Comparison of ENCODE assay signal across 11 cellular contexts in the genomic region with DNA sequence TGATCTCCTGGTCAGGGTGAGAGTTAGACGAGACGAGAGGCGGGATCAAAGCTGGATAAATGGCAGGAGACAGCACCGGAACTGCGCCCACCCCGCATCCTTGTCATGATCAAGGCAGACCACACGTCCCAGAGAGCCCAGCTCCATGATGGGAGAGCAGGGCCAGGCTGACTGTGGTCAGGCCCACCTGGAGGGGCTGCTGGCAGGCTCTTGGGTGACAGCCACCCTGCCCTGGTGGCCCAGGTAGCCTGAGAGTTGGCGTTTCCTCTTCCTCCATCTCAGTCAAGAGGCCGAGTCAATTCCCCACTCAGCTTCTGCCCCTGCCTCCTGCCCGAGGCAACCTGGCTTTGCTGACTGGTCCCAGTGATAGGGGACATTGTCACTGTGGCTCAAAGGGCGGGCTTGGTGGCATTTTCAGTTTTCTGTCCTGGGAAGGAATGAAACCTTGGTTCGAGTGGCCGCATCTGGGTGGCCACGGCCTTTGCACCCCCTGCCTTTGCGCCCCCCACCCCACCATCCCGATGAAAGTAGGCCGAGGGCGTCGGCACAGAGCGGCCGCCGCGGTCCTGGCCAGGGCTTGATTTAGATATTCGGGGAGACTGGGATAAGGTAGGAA.
DNase-seq lines count a peak whose midpoint lies in the region; ATAC-seq and TF ChIP-seq lines count a peak whose summit lies in the region.
"Had no signal": no experiment of that assay in that cellular context is flagged by ENCODE, and none has a peak within 500 bp of the region (broad histone marks: within the 10 kb centered on the region; RNA-seq: fewer than 3 reads in every experiment).

No MANE protein-coding gene starts in this region.

- H3K4me2 ChIP-seq in neuronal stem cell (ENCODE audit: insufficient read depth, low read length, poor library complexity, severe bottlenecking), result no peak overlapping the region
- H3K4me2 ChIP-seq in OCI-LY7 (ENCODE audit: low read length), result no peak overlapping the region

- H3K14ac ChIP-seq in neuronal stem cell (ENCODE audit: low read length), result no peak overlapping the region

- no peak overlapping the region for H2BK12ac ChIP-seq in neuronal stem cell (ENCODE audit: low read length)

- H3K9me3 ChIP-seq in adrenal gland (replicated peaks in 1 of 3) (no peaks in the 10 kb centered on the region), gastroesophageal sphincter (no peaks in the 10 kb centered on the region), neuronal stem cell (replicated peaks in 1 of 2; ENCODE audit: control insufficient read depth in 2 of 2, insufficient read depth in 1 of 2, low read depth in 1 of 2, low read length in 2 of 2) (no peaks in the 10 kb centered on the region), OCI-LY7 (ENCODE audit: low read length) (no peaks in the 10 kb centered on the region)

- H3K79me1 ChIP-seq in neuronal stem cell (ENCODE audit: low read depth, low read length), result peaks cover 2% of the 10 kb centered on the region

- ATAC-seq in gastroesophageal sphincter (no peak), GM21723 (IDR thresholded peaks at IDR 0.05; ENCODE audit: unreplicated experiment) (no peak), GM18511 (IDR thresholded peaks at IDR 0.05; ENCODE audit: unreplicated experiment) (no peak)
- ATAC-seq: activated CD8-positive, alpha-beta memory T cell treated with anti-CD3 and anti-CD28 coated beads, Interleukin-2, amount 10 ng/mL, durations not matched to agents 7 days and 5 days had no signal

- no peak overlapping the region for H3K4ac ChIP-seq in neuronal stem cell (ENCODE audit: low read length)

- no peak for TF ChIP-seq CTCF in adrenal gland (IDR thresholded peaks at IDR 0.05)
- no peak for TF ChIP-seq CTCF in gastroesophageal sphincter (IDR thresholded peaks at IDR 0.05)
- no peak for TF ChIP-seq CTCF in OCI-LY7 (conservative IDR thresholded peaks at IDR 0.05; ENCODE audit: low read length)

- peak overlapping the region; percentile 87 to 100 (median 97) for H3K27ac ChIP-seq in adrenal gland
- peak overlapping the region; percentile 54 to 99 (median 98) for H3K27ac ChIP-seq in gastroesophageal sphincter
- H3K27ac ChIP-seq in neuronal stem cell (replicated peaks; ENCODE audit: low read length), result no peak overlapping the region
- peak overlapping the region; percentile 77 for H3K27ac ChIP-seq in urinary bladder (ENCODE audit: low read depth)
- H3K27ac ChIP-seq in OCI-LY7 (ENCODE audit: low read depth, low read length, poor library complexity, severe bottlenecking), result no peak overlapping the region

- no peak overlapping the region for H2BK15ac ChIP-seq in neuronal stem cell (ENCODE audit: low read length)

- TF ChIP-seq EP300 in gastroesophageal sphincter (IDR thresholded peaks at IDR 0.05), result no peak

- peak overlapping the region; percentile 56 for H2BK5ac ChIP-seq in neuronal stem cell (ENCODE audit: low read length)

- no peak overlapping the region for H2AK5ac ChIP-seq in neuronal stem cell (ENCODE audit: low read depth, low read length)

- H3K9me2 ChIP-seq in OCI-LY7 (ENCODE audit: insufficient read depth, low read length), result no peaks in the 10 kb centered on the region

- intact Hi-C loops in adrenal gland (cut with DNase I), result no loop called here
- intact Hi-C loops in OCI-LY7 (cut with micrococcal nuclease; ENCODE audit: unreplicated experiment), result no loop called here

- no peak overlapping the region for H2BK120ac ChIP-seq in neuronal stem cell (ENCODE audit: low read depth, low read length)

- no peak overlapping the region for H4K8ac ChIP-seq in neuronal stem cell (ENCODE audit: low read depth, low read length)

- H3K18ac ChIP-seq in neuronal stem cell (ENCODE audit: low read length), result peak overlapping the region; percentile 54

- no TSS peak for BruUV-seq in OCI-LY7 (replicated peaks; lab: Mats Ljungman, UMichigan)

- CTCF ChIA-PET in OCI-LY7 (lab: Charles Lee; ENCODE audit: unreplicated experiment), result interaction anchor here (0.6 kb wide), 1 partner anchor 46 kb away, joined by 3 read pairs; no protein-coding TSS in a partner anchor

- H3K4me3 ChIP-seq in adrenal gland, result peak overlapping the region in 1 of 4 donors; percentile 8
- H3K4me3 ChIP-seq in gastroesophageal sphincter, result peak overlapping the region in 1 of 2 donors; percentile 40
- no peak overlapping the region for H3K4me3 ChIP-seq in neuronal stem cell (ENCODE audit: low read length in 2 of 2)
- H3K4me3 ChIP-seq in urinary bladder (ENCODE audit: low read depth, low read length), result no peak overlapping the region
- no peak overlapping the region for H3K4me3 ChIP-seq in OCI-LY7 (ENCODE audit: low read depth, low read length, poor library complexity, severe bottlenecking)

- no peak overlapping the region for H4K91ac ChIP-seq in neuronal stem cell (ENCODE audit: low read depth, low read length, poor library complexity)

- WGBS in adrenal gland, 4 donors, result 33 to 49% (median 38%) methylated on average over 22 to 24 of the region's 24 CpGs
- 55 to 72% methylated on average over 4 to 5 of the region's 24 CpGs for WGBS in gastroesophageal sphincter (ENCODE audit: low coverage in 1 of 2), 2 donors
- WGBS in neuronal stem cell (ENCODE audit: extremely low coverage in 2 of 2, insufficient read length in 2 of 2, insufficient replicate concordance in 1 of 2), 2 donors, result no CpG with 5 or more reads among the region's 24 CpGs
- WGBS in urinary bladder, result 81% methylated on average over 24 of the region's 24 CpGs

- H3K27me3 ChIP-seq in adrenal gland (no peaks in the 10 kb centered on the region), gastroesophageal sphincter (no peaks in the 10 kb centered on the region), neuronal stem cell (ENCODE audit: control insufficient read depth in 3 of 3, insufficient read depth in 3 of 3, low read depth in 1 of 3, low read length in 3 of 3) (peaks cover 0 to 99% (median 12%) of the 10 kb centered on the region in 3 experiments)

- DNase-seq in adrenal gland (peak in 6 of 7 donors; percentile 16 to 60 (median 26)), neuronal stem cell (ENCODE audit: low spot score) (no peak), NCI-H748 treated with DMSO at 0.1 percent for 48 hours (lab: John Stamatoyannopoulos, UW) (no peak), OCI-LY7 (ENCODE audit: low spot score) (no peak)
- DNase-seq: activated CD8-positive, alpha-beta memory T cell treated with anti-CD3 and anti-CD28 coated beads, Interleukin-2, amount 10 ng/mL, durations not matched to agents 7 days and 5 days; NCI-H2029 treated with DMSO at 0.1 percent for 48 hours; T1000 had no signal

- H3K23ac ChIP-seq in neuronal stem cell (ENCODE audit: low read depth, low read length, poor library complexity), result no peak overlapping the region

- peaks cover 0 to 46% of the 10 kb centered on the region in 2 donors for H3K36me3 ChIP-seq in adrenal gland (replicated peaks in 1 of 2)
- H3K36me3 ChIP-seq in gastroesophageal sphincter, result peaks cover 0 to 51% of the 10 kb centered on the region in 2 donors
- no peaks in the 10 kb centered on the region for H3K36me3 ChIP-seq in neuronal stem cell (replicated peaks in 1 of 2; ENCODE audit: control insufficient read depth in 2 of 2, insufficient read depth in 2 of 2, low read length in 2 of 2)
- H3K36me3 ChIP-seq in urinary bladder (ENCODE audit: insufficient read depth), result no peaks in the 10 kb centered on the region
- H3K36me3 ChIP-seq in OCI-LY7 (ENCODE audit: insufficient read depth, low read length), result no peaks in the 10 kb centered on the region

- TF ChIP-seq POLR2A in adrenal gland (IDR thresholded peaks at IDR 0.05) (no peak), gastroesophageal sphincter (IDR thresholded peaks at IDR 0.05) (no peak)

- POLR2A ChIA-PET in OCI-LY7 (lab: Charles Lee), result interaction anchor here (0.7 kb wide), 1 partner anchor 100 kb away, joined by 3 read pairs; no protein-coding TSS in a partner anchor

- no peaks in the 10 kb centered on the region for H4K20me1 ChIP-seq in OCI-LY7 (ENCODE audit: insufficient read depth, low read length)

- no peaks in the 10 kb centered on the region for H3K79me2 ChIP-seq in OCI-LY7 (ENCODE audit: insufficient read depth, low read depth, low read length)

- H3K4me1 ChIP-seq in adrenal gland (replicated peaks in 1 of 2) (peaks cover 81 to 100% of the 10 kb centered on the region in 2 donors), gastroesophageal sphincter (peaks cover 3 to 100% (median 91%) of the 10 kb centered on the region in 3 donors), neuronal stem cell (ENCODE audit: control insufficient read depth in 2 of 2, insufficient read depth in 1 of 2, low read depth in 1 of 2, low read length in 2 of 2) (peaks cover 0 to 5% of the 10 kb centered on the region in 2 donors), urinary bladder (ENCODE audit: insufficient read depth) (peaks cover 3% of the 10 kb centered on the region), OCI-LY7 (ENCODE audit: insufficient read depth, low read length, poor library complexity, severe bottlenecking) (no peaks in the 10 kb centered on the region)

- H3K9ac ChIP-seq in neuronal stem cell (ENCODE audit: low read depth, low read length, poor library complexity), result no peak overlapping the region

- H2AFZ ChIP-seq in neuronal stem cell (ENCODE audit: low read length), result no peak overlapping the region
- no peak overlapping the region for H2AFZ ChIP-seq in OCI-LY7 (ENCODE audit: low read length)

Comparison
In these comparisons a context has a peak if more than half of its experiments do, and no peak if none do; other contexts are left out.
1. DNase-seq: peak in adrenal gland (6 of 7); none in neuronal stem cell (single experiment), NCI-H748 treated with DMSO at 0.1 percent for 48 hours (single experiment) and OCI-LY7 (single experiment).
2. H3K27ac ChIP-seq: peak in adrenal gland (5 of 5), gastroesophageal sphincter (4 of 4) and urinary bladder (single experiment); none in neuronal stem cell (single experiment) and OCI-LY7 (single experiment).